ENCODE assay signal across 8 cellular contexts in the genomic region with DNA sequence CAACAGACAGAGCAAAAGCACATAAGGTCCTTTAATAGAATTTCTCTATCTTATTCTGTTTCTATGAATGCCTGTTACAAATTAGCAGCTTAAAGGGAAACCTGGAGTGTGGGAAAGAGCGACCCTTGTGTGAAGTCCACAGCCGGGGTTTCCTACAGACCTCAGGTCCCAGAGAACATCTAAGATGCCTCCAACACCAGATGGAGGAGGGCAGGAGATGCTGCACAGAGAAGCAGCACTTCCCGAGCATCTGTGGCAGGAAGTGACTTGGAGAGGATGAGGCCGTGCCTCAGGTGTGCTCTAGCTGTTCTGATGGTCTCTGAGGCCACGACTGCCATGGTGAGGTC. TPM values are rescaled to one million over a fixed set of nuclear protein-coding genes. Genes with fewer than 3 reads are reported as not detected.
A peak's percentile ranks its signal among the peaks of the same experiment; 100 is the strongest.
DNase-seq lines count a peak whose midpoint lies in the region; ATAC-seq and TF ChIP-seq lines count a peak whose summit lies in the region.
"Had no signal": no experiment of that assay in that cellular context is flagged by ENCODE, and none has a peak within 500 bp of the region (broad histone marks: within the 10 kb centered on the region; RNA-seq: fewer than 3 reads in every experiment).

No MANE protein-coding gene starts in this region.

- no peaks in the 10 kb centered on the region for H3K9me2 ChIP-seq in DOHH2 (replicated peaks; ENCODE audit: control insufficient read depth, low read length)

- peak overlapping the region; percentile 37; the same call in 1 of the 2 replicates for H3K4me2 ChIP-seq in DOHH2 (ENCODE audit: low read length)

- H3K4me3 Mint-ChIP-seq in T-helper 17 cell = peak overlapping the region; percentile 85

- peaks cover 81% of the 10 kb centered on the region for H3K4me1 Mint-ChIP-seq in T-helper 17 cell

- H3K9me3 ChIP-seq in DOHH2 (ENCODE audit: control insufficient read depth, insufficient read depth, low read length) (no peaks in the 10 kb centered on the region), T-helper 17 cell (ENCODE audit: control insufficient read depth, low read length, poor library complexity, severe bottlenecking) (no peaks in the 10 kb centered on the region)

- no peaks in the 10 kb centered on the region for H3K27me3 Mint-ChIP-seq in T-helper 17 cell

- peaks cover 3% of the 10 kb centered on the region for H3K36me3 Mint-ChIP-seq in T-helper 17 cell (ENCODE audit: low read depth)

- H3K4me1 ChIP-seq in DOHH2 (ENCODE audit: control insufficient read depth, low read length) (peaks cover 57% of the 10 kb centered on the region), foreskin keratinocyte (peaks cover 32% of the 10 kb centered on the region)

- ATAC-seq in T-helper 17 cell (no peak), foreskin keratinocyte (peak; percentile 1), HG03432 (IDR thresholded peaks at IDR 0.05; ENCODE audit: unreplicated experiment) (no peak)

- no peaks in the 10 kb centered on the region for H3K79me2 ChIP-seq in DOHH2 (ENCODE audit: control insufficient read depth, low read length)

- TF ChIP-seq CTCF in DOHH2 (IDR thresholded peaks at IDR 0.05; ENCODE audit: low read depth, low read length, poor library complexity, severe bottlenecking) (no peak), foreskin keratinocyte (conservative IDR thresholded peaks at IDR 0.05) (no peak)

- peak overlapping the region; percentile 100 for H3K27ac Mint-ChIP-seq in T-helper 17 cell

- DNase-seq in T-helper 17 cell (no peak), foreskin keratinocyte (no peak)
- DNase-seq in stimulated activated CD4-positive, alpha-beta T cell treated with anti-CD3 and anti-CD28 coated beads, Interleukin-2, amount 100 ng/mL, for 48 hours = no peak
- no peak for DNase-seq in stimulated activated CD8-positive, alpha-beta memory T cell treated with anti-CD3 and anti-CD28 coated beads, Interleukin-4, amount 100 ng/mL, for 48 hours

- H3K27ac ChIP-seq in DOHH2 (ENCODE audit: low read depth, low read length) (no peak overlapping the region), foreskin keratinocyte (peak overlapping the region; percentile 86), skin epidermis (peak overlapping the region in 20 of 21 experiments; percentile 53 to 90 (median 70))
- H3K27ac ChIP-seq: cardiac muscle cell had no signal

- no peaks in the 10 kb centered on the region for H4K20me1 ChIP-seq in DOHH2 (ENCODE audit: control insufficient read depth, insufficient read depth, low read depth, low read length)

- H3K36me3 ChIP-seq in DOHH2 (ENCODE audit: control insufficient read depth, low read length) = no peaks in the 10 kb centered on the region
- H3K36me3 ChIP-seq: cardiac muscle cell had no signal

- H3K27me3 ChIP-seq in DOHH2 (ENCODE audit: control insufficient read depth, low read length) (peaks cover 60% of the 10 kb centered on the region), foreskin keratinocyte (no peaks in the 10 kb centered on the region)
- H3K27me3 ChIP-seq: cardiac muscle cell had no signal

- H3F3A ChIP-seq in DOHH2 (ENCODE audit: control insufficient read depth, insufficient read depth) = no peaks in the 10 kb centered on the region

- no peak overlapping the region for H3K4me3 ChIP-seq in DOHH2 (ENCODE audit: low read length)
- H3K4me3 ChIP-seq in skin epidermis = no peak overlapping the region
- H3K4me3 ChIP-seq: cardiac muscle cell had no signal

RNA-seq across cellular contexts. Expression of a gene that starts 26.8 kb away (rescaled TPM):
- total RNA-seq in T-helper 17 cell (100 to 1,000 TPM; 590 to 639 TPM), foreskin keratinocyte (24.0 and 31.5 TPM in 2 replicates)
- polyA plus RNA-seq in foreskin keratinocyte = 18.0 and 22.7 TPM in 2 replicates

Comparison
In these comparisons a context has a peak if more than half of its experiments do, and no peak if none do; other contexts are left out.
1. RNA of a gene that starts 26.8 kb away (total RNA-seq): 590 to 639 TPM in T-helper 17 cell; 24.0 to 31.5 TPM in foreskin keratinocyte; every median in the first group is over 10 times any median in the second.